Comparison of ENCODE assay signal across 1 cellular context in the genomic region with DNA sequence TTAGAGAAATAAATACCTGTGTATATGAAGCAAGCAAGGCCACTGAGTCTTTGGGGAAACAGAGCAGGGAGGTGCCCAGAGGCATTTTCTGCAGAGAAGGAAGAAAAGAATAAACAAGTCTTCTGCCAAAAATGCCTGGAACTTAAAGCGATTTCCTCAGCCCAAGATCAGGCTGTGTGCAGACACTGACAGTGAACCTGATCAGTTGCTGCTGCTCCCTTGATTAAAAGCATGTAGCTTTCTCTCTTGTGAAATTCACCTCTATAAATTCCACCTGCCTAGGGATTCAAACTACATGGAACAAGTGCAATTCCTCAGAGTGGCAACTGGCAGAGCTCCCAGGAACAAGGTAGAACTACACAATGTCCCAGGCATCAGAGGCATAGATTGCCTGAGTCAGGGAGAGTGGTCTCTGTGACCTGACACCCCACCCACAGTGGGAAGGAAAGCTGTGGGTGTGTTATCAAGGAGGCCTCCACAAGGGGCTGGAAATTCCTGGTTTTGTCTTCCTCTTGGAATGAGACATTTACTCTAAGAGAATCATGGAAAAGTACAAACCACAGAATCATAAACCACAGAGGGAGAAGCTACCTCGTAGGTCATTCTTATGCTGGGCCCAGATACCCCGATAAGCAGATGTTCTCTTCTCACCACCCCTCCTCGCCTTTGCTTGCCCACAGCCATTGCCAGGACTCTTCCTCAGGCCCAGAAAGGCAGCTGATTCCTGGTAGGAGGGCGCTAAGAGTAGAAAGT.
TF ChIP-seq lines count a peak whose summit lies in the region.

No MANE protein-coding gene starts in this region.

TF ChIP-seq in K562, 482 proteins besides CTCF, POLR2A, EP300 and RAD21 (continued from another document and continues in another):
- TF ChIP-seq, protein P1, sequence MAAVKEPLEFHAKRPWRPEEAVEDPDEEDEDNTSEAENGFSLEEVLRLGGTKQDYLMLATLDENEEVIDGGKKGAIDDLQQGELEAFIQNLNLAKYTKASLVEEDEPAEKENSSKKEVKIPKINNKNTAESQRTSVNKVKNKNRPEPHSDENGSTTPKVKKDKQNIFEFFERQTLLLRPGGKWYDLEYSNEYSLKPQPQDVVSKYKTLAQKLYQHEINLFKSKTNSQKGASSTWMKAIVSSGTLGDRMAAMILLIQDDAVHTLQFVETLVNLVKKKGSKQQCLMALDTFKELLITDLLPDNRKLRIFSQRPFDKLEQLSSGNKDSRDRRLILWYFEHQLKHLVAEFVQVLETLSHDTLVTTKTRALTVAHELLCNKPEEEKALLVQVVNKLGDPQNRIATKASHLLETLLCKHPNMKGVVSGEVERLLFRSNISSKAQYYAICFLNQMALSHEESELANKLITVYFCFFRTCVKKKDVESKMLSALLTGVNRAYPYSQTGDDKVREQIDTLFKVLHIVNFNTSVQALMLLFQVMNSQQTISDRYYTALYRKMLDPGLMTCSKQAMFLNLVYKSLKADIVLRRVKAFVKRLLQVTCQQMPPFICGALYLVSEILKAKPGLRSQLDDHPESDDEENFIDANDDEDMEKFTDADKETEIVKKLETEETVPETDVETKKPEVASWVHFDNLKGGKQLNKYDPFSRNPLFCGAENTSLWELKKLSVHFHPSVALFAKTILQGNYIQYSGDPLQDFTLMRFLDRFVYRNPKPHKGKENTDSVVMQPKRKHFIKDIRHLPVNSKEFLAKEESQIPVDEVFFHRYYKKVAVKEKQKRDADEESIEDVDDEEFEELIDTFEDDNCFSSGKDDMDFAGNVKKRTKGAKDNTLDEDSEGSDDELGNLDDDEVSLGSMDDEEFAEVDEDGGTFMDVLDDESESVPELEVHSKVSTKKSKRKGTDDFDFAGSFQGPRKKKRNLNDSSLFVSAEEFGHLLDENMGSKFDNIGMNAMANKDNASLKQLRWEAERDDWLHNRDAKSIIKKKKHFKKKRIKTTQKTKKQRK (IDR thresholded peaks at IDR 0.05; ENCODE audit: borderline replicate concordance, low read depth, low read length): no peak
- peak; percentile 23; the same call in 1 of the 2 replicates for TF ChIP-seq MTA2 (IDR thresholded peaks at IDR 0.05; ENCODE audit: low read depth)
- TF ChIP-seq HDAC2 (IDR thresholded peaks at IDR 0.05): no peak
- no peak for TF ChIP-seq NCOA1 (IDR thresholded peaks at IDR 0.05; ENCODE audit: low read depth)
- no peak for TF ChIP-seq ZNF717 (CRISPR knock-in tag; IDR thresholded peaks at IDR 0.05)
- no peak for TF ChIP-seq NFIC (IDR thresholded peaks at IDR 0.05)
- no peak for TF ChIP-seq CBX5 (IDR thresholded peaks at IDR 0.05; ENCODE audit: borderline replicate concordance, low read depth)
- TF ChIP-seq RBM25 (IDR thresholded peaks at IDR 0.05; ENCODE audit: low read depth, low read length, severe bottlenecking): no peak
- no peak for TF ChIP-seq SMC3 (conservative IDR thresholded peaks at IDR 0.05; ENCODE audit: insufficient read depth, low read depth, low read length)
- TF ChIP-seq, protein P2, sequence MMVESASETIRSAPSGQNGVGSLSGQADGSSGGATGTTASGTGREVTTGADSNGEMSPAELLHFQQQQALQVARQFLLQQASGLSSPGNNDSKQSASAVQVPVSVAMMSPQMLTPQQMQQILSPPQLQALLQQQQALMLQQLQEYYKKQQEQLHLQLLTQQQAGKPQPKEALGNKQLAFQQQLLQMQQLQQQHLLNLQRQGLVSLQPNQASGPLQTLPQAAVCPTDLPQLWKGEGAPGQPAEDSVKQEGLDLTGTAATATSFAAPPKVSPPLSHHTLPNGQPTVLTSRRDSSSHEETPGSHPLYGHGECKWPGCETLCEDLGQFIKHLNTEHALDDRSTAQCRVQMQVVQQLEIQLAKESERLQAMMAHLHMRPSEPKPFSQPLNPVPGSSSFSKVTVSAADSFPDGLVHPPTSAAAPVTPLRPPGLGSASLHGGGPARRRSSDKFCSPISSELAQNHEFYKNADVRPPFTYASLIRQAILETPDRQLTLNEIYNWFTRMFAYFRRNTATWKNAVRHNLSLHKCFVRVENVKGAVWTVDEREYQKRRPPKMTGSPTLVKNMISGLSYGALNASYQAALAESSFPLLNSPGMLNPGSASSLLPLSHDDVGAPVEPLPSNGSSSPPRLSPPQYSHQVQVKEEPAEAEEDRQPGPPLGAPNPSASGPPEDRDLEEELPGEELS (CRISPR knock-in tag; IDR thresholded peaks at IDR 0.05; ENCODE audit: borderline replicate concordance): no peak
- TF ChIP-seq, protein P3, sequence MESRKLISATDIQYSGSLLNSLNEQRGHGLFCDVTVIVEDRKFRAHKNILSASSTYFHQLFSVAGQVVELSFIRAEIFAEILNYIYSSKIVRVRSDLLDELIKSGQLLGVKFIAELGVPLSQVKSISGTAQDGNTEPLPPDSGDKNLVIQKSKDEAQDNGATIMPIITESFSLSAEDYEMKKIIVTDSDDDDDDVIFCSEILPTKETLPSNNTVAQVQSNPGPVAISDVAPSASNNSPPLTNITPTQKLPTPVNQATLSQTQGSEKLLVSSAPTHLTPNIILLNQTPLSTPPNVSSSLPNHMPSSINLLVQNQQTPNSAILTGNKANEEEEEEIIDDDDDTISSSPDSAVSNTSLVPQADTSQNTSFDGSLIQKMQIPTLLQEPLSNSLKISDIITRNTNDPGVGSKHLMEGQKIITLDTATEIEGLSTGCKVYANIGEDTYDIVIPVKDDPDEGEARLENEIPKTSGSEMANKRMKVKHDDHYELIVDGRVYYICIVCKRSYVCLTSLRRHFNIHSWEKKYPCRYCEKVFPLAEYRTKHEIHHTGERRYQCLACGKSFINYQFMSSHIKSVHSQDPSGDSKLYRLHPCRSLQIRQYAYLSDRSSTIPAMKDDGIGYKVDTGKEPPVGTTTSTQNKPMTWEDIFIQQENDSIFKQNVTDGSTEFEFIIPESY (CRISPR knock-in tag; IDR thresholded peaks at IDR 0.05): peak; percentile 35; the same call in 1 of the 2 replicates
- TF ChIP-seq, protein P4, sequence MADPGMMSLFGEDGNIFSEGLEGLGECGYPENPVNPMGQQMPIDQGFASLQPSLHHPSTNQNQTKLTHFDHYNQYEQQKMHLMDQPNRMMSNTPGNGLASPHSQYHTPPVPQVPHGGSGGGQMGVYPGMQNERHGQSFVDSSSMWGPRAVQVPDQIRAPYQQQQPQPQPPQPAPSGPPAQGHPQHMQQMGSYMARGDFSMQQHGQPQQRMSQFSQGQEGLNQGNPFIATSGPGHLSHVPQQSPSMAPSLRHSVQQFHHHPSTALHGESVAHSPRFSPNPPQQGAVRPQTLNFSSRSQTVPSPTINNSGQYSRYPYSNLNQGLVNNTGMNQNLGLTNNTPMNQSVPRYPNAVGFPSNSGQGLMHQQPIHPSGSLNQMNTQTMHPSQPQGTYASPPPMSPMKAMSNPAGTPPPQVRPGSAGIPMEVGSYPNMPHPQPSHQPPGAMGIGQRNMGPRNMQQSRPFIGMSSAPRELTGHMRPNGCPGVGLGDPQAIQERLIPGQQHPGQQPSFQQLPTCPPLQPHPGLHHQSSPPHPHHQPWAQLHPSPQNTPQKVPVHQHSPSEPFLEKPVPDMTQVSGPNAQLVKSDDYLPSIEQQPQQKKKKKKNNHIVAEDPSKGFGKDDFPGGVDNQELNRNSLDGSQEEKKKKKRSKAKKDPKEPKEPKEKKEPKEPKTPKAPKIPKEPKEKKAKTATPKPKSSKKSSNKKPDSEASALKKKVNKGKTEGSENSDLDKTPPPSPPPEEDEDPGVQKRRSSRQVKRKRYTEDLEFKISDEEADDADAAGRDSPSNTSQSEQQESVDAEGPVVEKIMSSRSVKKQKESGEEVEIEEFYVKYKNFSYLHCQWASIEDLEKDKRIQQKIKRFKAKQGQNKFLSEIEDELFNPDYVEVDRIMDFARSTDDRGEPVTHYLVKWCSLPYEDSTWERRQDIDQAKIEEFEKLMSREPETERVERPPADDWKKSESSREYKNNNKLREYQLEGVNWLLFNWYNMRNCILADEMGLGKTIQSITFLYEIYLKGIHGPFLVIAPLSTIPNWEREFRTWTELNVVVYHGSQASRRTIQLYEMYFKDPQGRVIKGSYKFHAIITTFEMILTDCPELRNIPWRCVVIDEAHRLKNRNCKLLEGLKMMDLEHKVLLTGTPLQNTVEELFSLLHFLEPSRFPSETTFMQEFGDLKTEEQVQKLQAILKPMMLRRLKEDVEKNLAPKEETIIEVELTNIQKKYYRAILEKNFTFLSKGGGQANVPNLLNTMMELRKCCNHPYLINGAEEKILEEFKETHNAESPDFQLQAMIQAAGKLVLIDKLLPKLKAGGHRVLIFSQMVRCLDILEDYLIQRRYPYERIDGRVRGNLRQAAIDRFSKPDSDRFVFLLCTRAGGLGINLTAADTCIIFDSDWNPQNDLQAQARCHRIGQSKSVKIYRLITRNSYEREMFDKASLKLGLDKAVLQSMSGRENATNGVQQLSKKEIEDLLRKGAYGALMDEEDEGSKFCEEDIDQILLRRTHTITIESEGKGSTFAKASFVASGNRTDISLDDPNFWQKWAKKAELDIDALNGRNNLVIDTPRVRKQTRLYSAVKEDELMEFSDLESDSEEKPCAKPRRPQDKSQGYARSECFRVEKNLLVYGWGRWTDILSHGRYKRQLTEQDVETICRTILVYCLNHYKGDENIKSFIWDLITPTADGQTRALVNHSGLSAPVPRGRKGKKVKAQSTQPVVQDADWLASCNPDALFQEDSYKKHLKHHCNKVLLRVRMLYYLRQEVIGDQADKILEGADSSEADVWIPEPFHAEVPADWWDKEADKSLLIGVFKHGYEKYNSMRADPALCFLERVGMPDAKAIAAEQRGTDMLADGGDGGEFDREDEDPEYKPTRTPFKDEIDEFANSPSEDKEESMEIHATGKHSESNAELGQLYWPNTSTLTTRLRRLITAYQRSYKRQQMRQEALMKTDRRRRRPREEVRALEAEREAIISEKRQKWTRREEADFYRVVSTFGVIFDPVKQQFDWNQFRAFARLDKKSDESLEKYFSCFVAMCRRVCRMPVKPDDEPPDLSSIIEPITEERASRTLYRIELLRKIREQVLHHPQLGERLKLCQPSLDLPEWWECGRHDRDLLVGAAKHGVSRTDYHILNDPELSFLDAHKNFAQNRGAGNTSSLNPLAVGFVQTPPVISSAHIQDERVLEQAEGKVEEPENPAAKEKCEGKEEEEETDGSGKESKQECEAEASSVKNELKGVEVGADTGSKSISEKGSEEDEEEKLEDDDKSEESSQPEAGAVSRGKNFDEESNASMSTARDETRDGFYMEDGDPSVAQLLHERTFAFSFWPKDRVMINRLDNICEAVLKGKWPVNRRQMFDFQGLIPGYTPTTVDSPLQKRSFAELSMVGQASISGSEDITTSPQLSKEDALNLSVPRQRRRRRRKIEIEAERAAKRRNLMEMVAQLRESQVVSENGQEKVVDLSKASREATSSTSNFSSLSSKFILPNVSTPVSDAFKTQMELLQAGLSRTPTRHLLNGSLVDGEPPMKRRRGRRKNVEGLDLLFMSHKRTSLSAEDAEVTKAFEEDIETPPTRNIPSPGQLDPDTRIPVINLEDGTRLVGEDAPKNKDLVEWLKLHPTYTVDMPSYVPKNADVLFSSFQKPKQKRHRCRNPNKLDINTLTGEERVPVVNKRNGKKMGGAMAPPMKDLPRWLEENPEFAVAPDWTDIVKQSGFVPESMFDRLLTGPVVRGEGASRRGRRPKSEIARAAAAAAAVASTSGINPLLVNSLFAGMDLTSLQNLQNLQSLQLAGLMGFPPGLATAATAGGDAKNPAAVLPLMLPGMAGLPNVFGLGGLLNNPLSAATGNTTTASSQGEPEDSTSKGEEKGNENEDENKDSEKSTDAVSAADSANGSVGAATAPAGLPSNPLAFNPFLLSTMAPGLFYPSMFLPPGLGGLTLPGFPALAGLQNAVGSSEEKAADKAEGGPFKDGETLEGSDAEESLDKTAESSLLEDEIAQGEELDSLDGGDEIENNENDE (IDR thresholded peaks at IDR 0.05; ENCODE audit: low read depth, low read length): no peak
- no peak for TF ChIP-seq ETV1 (tag; conservative IDR thresholded peaks at IDR 0.05; ENCODE audit: low read depth)
- TF ChIP-seq SNIP1 (IDR thresholded peaks at IDR 0.05; ENCODE audit: low read depth): no peak
- no peak for TF ChIP-seq KLF16 (IDR thresholded peaks at IDR 0.05)
- no peak for TF ChIP-seq EHMT2 (IDR thresholded peaks at IDR 0.05)
- TF ChIP-seq, protein P5, sequence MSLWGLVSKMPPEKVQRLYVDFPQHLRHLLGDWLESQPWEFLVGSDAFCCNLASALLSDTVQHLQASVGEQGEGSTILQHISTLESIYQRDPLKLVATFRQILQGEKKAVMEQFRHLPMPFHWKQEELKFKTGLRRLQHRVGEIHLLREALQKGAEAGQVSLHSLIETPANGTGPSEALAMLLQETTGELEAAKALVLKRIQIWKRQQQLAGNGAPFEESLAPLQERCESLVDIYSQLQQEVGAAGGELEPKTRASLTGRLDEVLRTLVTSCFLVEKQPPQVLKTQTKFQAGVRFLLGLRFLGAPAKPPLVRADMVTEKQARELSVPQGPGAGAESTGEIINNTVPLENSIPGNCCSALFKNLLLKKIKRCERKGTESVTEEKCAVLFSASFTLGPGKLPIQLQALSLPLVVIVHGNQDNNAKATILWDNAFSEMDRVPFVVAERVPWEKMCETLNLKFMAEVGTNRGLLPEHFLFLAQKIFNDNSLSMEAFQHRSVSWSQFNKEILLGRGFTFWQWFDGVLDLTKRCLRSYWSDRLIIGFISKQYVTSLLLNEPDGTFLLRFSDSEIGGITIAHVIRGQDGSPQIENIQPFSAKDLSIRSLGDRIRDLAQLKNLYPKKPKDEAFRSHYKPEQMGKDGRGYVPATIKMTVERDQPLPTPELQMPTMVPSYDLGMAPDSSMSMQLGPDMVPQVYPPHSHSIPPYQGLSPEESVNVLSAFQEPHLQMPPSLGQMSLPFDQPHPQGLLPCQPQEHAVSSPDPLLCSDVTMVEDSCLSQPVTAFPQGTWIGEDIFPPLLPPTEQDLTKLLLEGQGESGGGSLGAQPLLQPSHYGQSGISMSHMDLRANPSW (CRISPR knock-in tag; IDR thresholded peaks at IDR 0.05): no peak
- no peak for TF ChIP-seq SAP30 (IDR thresholded peaks at IDR 0.05; ENCODE audit: borderline replicate concordance, insufficient read depth, low read depth, low read length, poor library complexity, severe bottlenecking)
